In the genomic region with DNA sequence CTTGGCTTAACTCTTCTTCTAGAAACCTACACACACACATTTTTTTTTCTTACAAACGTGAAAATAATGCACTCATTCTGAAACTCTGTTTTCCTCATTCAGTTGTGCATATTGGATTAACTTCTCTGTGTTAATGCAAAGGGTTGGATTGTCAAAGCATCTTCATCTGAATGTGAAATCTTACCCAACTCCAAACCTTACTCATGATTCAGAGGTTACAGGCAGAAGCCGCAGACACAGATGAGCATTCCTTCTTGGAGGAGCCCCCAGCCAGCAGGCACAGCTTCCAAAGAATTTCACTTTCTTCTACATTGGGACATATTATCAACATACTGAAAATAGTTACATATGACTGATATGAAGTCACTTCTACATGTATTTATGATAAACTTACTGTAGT, we compare ENCODE assay signal across 1 cellular context.
TF ChIP-seq lines count a peak whose summit lies in the region.

No MANE protein-coding gene starts in this region.

TF ChIP-seq in GM23338, 12 proteins besides CTCF, POLR2A, EP300 and RAD21:
- no peak for TF ChIP-seq EZH2 (IDR thresholded peaks at IDR 0.05; ENCODE audit: low read depth, unreplicated experiment)
